ENCODE assay signal across 16 cellular contexts in the genomic region with DNA sequence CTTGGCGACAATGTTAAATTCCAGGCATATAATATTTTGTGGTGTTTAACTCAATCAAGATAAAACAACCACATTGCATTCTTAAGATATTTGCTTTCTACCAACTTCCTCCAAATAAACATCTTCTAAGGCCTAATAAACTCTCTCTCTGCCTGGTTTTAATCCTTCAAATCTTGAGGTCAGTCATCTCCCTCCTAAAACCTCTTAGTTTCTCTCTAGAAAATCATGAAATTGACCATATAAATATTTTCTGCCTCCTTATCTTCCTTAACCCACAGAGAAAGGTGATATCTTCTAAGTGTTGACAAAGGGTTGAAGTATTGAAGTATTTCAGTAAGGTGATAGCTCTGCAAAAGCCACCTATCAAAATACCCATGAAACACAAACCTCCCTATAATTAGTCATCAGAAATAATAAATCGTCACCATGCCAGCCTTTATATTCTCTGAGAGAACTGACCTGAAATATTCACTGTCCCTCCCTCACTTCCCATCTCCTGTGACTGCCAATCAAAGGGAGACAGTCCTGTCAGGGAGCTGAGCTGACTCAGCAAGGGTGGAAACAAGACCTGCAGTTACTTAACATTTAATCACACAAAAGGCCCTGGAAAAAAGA.
DNase-seq lines count a peak whose midpoint lies in the region; ATAC-seq, FAIRE-seq and TF ChIP-seq lines count a peak whose summit lies in the region.
"Had no signal": no experiment of that assay in that cellular context is flagged by ENCODE, and none has a peak within 500 bp of the region (broad histone marks: within the 10 kb centered on the region; RNA-seq: fewer than 3 reads in every experiment).

No MANE protein-coding gene starts in this region.

- DNase-seq in DMS53 treated with DMSO at 0.1 percent for 48 hours (lab: John Stamatoyannopoulos, UW; ENCODE audit: unreplicated experiment) (peak; percentile 5), NCI-H146 treated with DMSO at 0.1 percent for 48 hours (lab: John Stamatoyannopoulos, UW; ENCODE audit: unreplicated experiment) (peak; percentile 6), mammary epithelial cell (peak; percentile 29), myocyte (ENCODE audit: low read depth) (peak; percentile 63), pancreas (no peak), NCI-H187 (lab: John Stamatoyannopoulos, UW) (no peak), NCI-H187 treated with DMSO at 0.1 percent for 48 hours (lab: John Stamatoyannopoulos, UW) (no peak), NCI-H510A treated with DMSO at 0.1 percent for 48 hours (lab: John Stamatoyannopoulos, UW) (no peak)
- DNase-seq: activated CD4-positive, alpha-beta T cell treated with anti-CD3 and anti-CD28 coated beads for 36 hours; activated effector memory CD4-positive, alpha-beta T cell treated with anti-CD3 and anti-CD28 coated beads, Interleukin-2, amount 50 U/mL, for 16 hours; KBM-7; retina; thyroid gland had no signal

- FAIRE-seq in pancreas (lab: Jason Lieb, UNC): no peak
- FAIRE-seq: colon had no signal

- H3K9ac ChIP-seq in mammary epithelial cell (ENCODE audit: insufficient read depth, low read length): no peak overlapping the region

- CTCF ChIA-PET in mammary epithelial cell (lab: Charles Lee; ENCODE audit: low non-redundant PET): no interaction called here

- no peak overlapping the region for H3K4me3 ChIP-seq in mammary epithelial cell (replicated peaks in 1 of 3; ENCODE audit: insufficient read depth in 1 of 3, low read depth in 2 of 3, low read length in 3 of 3)
- no peak overlapping the region for H3K4me3 ChIP-seq in pancreas
- H3K4me3 ChIP-seq: lung, thyroid gland had no signal

- H3K27ac ChIP-seq in mammary epithelial cell (ENCODE audit: insufficient read depth, low read depth, low read length): peak overlapping the region; percentile 9
- no peak overlapping the region for H3K27ac ChIP-seq in pancreas
- H3K27ac ChIP-seq: thyroid gland had no signal

- no peaks in the 10 kb centered on the region for H3K9me3 ChIP-seq in mammary epithelial cell (replicated peaks; ENCODE audit: insufficient read depth, low read length)
- H3K9me3 ChIP-seq in pancreas: no peaks in the 10 kb centered on the region
- H3K9me3 ChIP-seq: BE2C, thyroid gland had no signal

- peak overlapping the region; percentile 29 for H2AFZ ChIP-seq in mammary epithelial cell (ENCODE audit: low read depth, low read length)

- H3K27me3 ChIP-seq in mammary epithelial cell (ENCODE audit: insufficient read depth, low read length): no peaks in the 10 kb centered on the region
- no peaks in the 10 kb centered on the region for H3K27me3 ChIP-seq in pancreas
- H3K27me3 ChIP-seq: BE2C, thyroid gland had no signal

- in situ Hi-C loops in mammary epithelial cell (cut with MboI; ENCODE audit: low sequenced_read_pairs in 2 of 2): no loop called here

- TF ChIP-seq CTCF in mammary epithelial cell (conservative IDR thresholded peaks at IDR 0.05 in 1 of 2, IDR thresholded peaks at IDR 0.05 in 1 of 2; ENCODE audit: extremely low read depth in 1 of 2, insufficient read depth in 1 of 2, low read depth in 1 of 2, low read length in 2 of 2) (no peak), pancreas (IDR thresholded peaks at IDR 0.05) (no peak)

- WGBS in mammary epithelial cell (ENCODE audit: low coverage, missing lambda C conversion rate): 46% methylated on average over 1 of the region's 2 CpGs
- 24% methylated on average over 2 of the region's 2 CpGs for WGBS in pancreas, 2 donors

- intact Hi-C loops in mammary epithelial cell (cut with micrococcal nuclease) (no loop called here), pancreas (cut with DNase I) (no loop called here)

- H4K20me1 ChIP-seq in mammary epithelial cell (ENCODE audit: insufficient read depth, low read length): no peaks in the 10 kb centered on the region

- ATAC-seq in pancreas: no peak
- ATAC-seq: activated CD4-positive, alpha-beta T cell treated with anti-CD3 and anti-CD28 coated beads for 36 hours had no signal

- H3K4me1 ChIP-seq in mammary epithelial cell (ENCODE audit: insufficient read depth, low read length) (peaks cover 12% of the 10 kb centered on the region), pancreas (peaks cover 0 to 4% (median 0%) of the 10 kb centered on the region in 3 donors)
- H3K4me1 ChIP-seq: BE2C, thyroid gland had no signal

- dilution Hi-C loops in mammary epithelial cell (cut with HindIII; ENCODE audit: low sequenced_read_pairs): no loop called here

- H3K4me2 ChIP-seq in mammary epithelial cell (ENCODE audit: insufficient read depth, low read depth, low read length): peak overlapping the region; percentile 20

- BruUV-seq in mammary epithelial cell (replicated peaks; lab: Mats Ljungman, UMichigan): no TSS peak

- H3K36me3 ChIP-seq in mammary epithelial cell (ENCODE audit: insufficient read depth, low read length) (no peaks in the 10 kb centered on the region), pancreas (no peaks in the 10 kb centered on the region)
- H3K36me3 ChIP-seq: BE2C, thyroid gland had no signal

- no peaks in the 10 kb centered on the region for H3K79me2 ChIP-seq in mammary epithelial cell (ENCODE audit: insufficient read depth, low read length)

Comparison
In these comparisons a context has a peak if more than half of its experiments do, and no peak if none do; other contexts are left out.
1. DNase-seq: peak in DMS53 treated with DMSO at 0.1 percent for 48 hours (single experiment), NCI-H146 treated with DMSO at 0.1 percent for 48 hours (single experiment), mammary epithelial cell (single experiment) and myocyte (single experiment); none in pancreas (0 of 6), NCI-H187 (0 of 2), NCI-H187 treated with DMSO at 0.1 percent for 48 hours (single experiment) and NCI-H510A treated with DMSO at 0.1 percent for 48 hours (single experiment).